ENCODE assay signal across 8 cellular contexts in the genomic region with DNA sequence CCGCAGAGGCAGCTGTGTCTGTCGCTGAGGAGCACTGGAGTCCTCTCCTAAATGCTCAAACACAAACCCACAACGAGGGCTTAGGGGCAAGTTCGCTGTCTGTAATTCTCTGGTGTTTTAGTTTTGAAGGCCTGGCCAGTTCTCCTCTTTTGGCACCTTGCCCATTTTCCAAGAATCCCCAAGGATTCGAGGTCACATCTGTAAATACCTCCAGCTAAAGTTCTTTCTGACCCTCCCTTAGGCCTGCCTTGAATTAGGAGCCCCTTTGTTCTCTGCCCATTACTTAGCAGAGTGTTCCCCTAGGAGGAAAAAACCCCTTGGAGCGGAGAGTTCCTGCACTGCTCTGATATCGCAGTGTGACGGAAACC. TPM values are rescaled to one million over a fixed set of nuclear protein-coding genes. Genes with fewer than 3 reads are reported as not detected.
DNase-seq lines count a peak whose midpoint lies in the region; ATAC-seq and TF ChIP-seq lines count a peak whose summit lies in the region.

No MANE protein-coding gene starts in this region.

- DNase-seq in AG08395 (ENCODE audit: low spot score) (peak; percentile 17), HFFc6 (no peak), NCI-H526 (lab: John Stamatoyannopoulos, UW) (no peak), NCI-H146 treated with DMSO at 0.1 percent for 48 hours (lab: John Stamatoyannopoulos, UW; ENCODE audit: unreplicated experiment) (no peak)
- no peak for DNase-seq in naive thymus-derived CD8-positive, alpha-beta T cell
- DNase-seq in stimulated activated CD4-positive, alpha-beta T cell treated with anti-CD3 and anti-CD28 coated beads, Interleukin-1b, Interleukin-23, amount 100 ng/mL, for 48 hours, result no peak

- H3K27ac Mint-ChIP-seq in HFFc6, result peak overlapping the region; percentile 58
- H3K27ac Mint-ChIP-seq in naive thymus-derived CD8-positive, alpha-beta T cell, result peak overlapping the region; percentile 74 to 98 (median 96)

- ATAC-seq in naive thymus-derived CD8-positive, alpha-beta T cell, result no peak
- ATAC-seq in HG02852 (IDR thresholded peaks at IDR 0.05; ENCODE audit: unreplicated experiment), result no peak

- POLR2A ChIA-PET in naive thymus-derived CD8-positive, alpha-beta T cell (lab: Charles Lee), result interaction anchor here (0.9 to 1.5 kb wide), 2 partner anchors 8 to 52 kb away, joined by 3 to 4 read pairs; no protein-coding TSS in a partner anchor

- no peak for TF ChIP-seq CTCF in HFFc6 (IDR thresholded peaks at IDR 0.05)

- H3K27ac ChIP-seq in cingulate gyrus (ENCODE audit: low read depth, low read length), result peak overlapping the region; percentile 52

- peaks cover 2% of the 10 kb centered on the region; the same call in 1 of the 2 replicates for H3K27me3 Mint-ChIP-seq in HFFc6 (ENCODE audit: insufficient read depth)
- no peaks in the 10 kb centered on the region for H3K27me3 Mint-ChIP-seq in naive thymus-derived CD8-positive, alpha-beta T cell

- H3K4me1 Mint-ChIP-seq in HFFc6 (ENCODE audit: low read depth), result peaks cover 32% of the 10 kb centered on the region
- peaks cover 8 to 32% (median 28%) of the 10 kb centered on the region in 4 donors for H3K4me1 Mint-ChIP-seq in naive thymus-derived CD8-positive, alpha-beta T cell

- H3K36me3 Mint-ChIP-seq in HFFc6 (ENCODE audit: low read depth), result peaks cover 5% of the 10 kb centered on the region
- peaks cover 0 to 18% (median 0%) of the 10 kb centered on the region in 3 donors for H3K36me3 Mint-ChIP-seq in naive thymus-derived CD8-positive, alpha-beta T cell

- no peaks in the 10 kb centered on the region for H3K9me3 Mint-ChIP-seq in HFFc6
- no peaks in the 10 kb centered on the region for H3K9me3 Mint-ChIP-seq in naive thymus-derived CD8-positive, alpha-beta T cell

- H3K4me3 Mint-ChIP-seq in HFFc6, result no peak overlapping the region
- H3K4me3 Mint-ChIP-seq in naive thymus-derived CD8-positive, alpha-beta T cell, result peak overlapping the region in 9 of 10 donors; percentile 16 to 99 (median 97)

RNA-seq across cellular contexts. Expression of a gene that starts 0.7 kb away (rescaled TPM):
- 10 to 100 TPM in 1 of 6 experiments, 1 to 10 TPM in 5; 7.6 to 10.3 (median 8.9) TPM for total RNA-seq in HFFc6 (2021; fragmentation: NEBNext Ultra II Directional; extraction: Animal tissue kit (Norgen Biotek cat#: 25700))
- 10 to 100 TPM; 20.3 TPM for total RNA-seq in naive thymus-derived CD8-positive, alpha-beta T cell
- polyA plus RNA-seq in naive thymus-derived CD8-positive, alpha-beta T cell, result 1 to 10 TPM; 3.8 to 5.7 (median 4.4) TPM

RNA-seq across cellular contexts. Expression of a gene that starts 31.0 kb away (rescaled TPM):
- 10 to 100 TPM; 49.1 to 55.9 (median 52.8) TPM for total RNA-seq in HFFc6 (2021; fragmentation: NEBNext Ultra II Directional; extraction: Animal tissue kit (Norgen Biotek cat#: 25700))
- 10 to 100 TPM; 80.6 to 86.6 TPM for total RNA-seq in naive thymus-derived CD8-positive, alpha-beta T cell
- polyA plus RNA-seq in naive thymus-derived CD8-positive, alpha-beta T cell, result 10 to 100 TPM; 50.9 to 73.8 (median 62.0) TPM
